Comparison of ENCODE assay signal across 28 cellular contexts in the genomic region with DNA sequence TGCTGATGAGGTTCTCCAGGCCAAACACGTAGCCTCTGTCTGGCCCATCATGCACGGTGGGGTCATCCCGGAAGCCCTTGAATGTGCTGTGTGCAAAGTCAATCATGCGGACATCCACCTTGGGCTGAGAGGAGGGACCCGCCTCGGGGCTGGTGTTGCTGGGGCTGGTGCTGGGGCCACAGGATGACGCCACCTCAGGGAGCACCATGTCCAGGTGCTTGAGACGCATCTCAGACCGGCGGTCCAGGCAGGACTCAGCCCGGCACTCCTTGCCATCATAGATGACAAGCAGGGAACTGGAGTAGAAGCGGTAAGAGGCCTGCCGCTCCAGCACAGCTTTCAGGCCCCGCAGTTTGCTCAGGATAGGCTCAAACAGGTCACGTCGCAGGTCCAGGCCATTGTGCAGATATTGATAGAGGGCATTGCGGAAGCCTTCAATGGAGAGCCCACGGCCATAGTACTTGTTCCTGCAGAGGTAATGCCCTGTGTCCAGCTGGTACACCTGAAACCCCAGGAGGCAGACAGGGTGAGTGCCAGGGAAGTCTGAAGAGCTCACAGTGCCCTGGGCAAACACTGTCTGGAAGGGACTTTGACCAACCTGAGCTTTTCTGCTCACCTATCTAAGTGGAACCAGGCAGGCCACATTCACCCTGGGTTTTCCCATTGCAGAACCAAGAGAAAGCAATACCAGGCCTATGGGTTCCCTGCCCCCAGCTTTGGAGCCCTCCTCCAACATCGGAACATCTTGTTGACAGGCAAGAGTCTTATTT. TPM values are rescaled to one million over a fixed set of nuclear protein-coding genes. Genes with fewer than 3 reads are reported as not detected.
DNase-seq lines count a peak whose midpoint lies in the region; ATAC-seq and TF ChIP-seq lines count a peak whose summit lies in the region.
"Had no signal": no experiment of that assay in that cellular context is flagged by ENCODE, and none has a peak within 500 bp of the region (broad histone marks: within the 10 kb centered on the region; RNA-seq: fewer than 3 reads in every experiment).

No MANE protein-coding gene starts in this region.

- H3K9me3 ChIP-seq in neural progenitor cell (ENCODE audit: low read depth), result no peaks in the 10 kb centered on the region

- H3K9me3 Mint-ChIP-seq in activated B cell treated with CpG ODN at 0.5 μM for 24 hours, result no peaks in the 10 kb centered on the region
- no peaks in the 10 kb centered on the region for H3K9me3 Mint-ChIP-seq in neural progenitor cell
- H3K9me3 Mint-ChIP-seq: activated CD8-positive, alpha-beta T cell treated with anti-CD3 and anti-CD28 coated beads for 36 hours; activated naive CD4-positive, alpha-beta T cell treated with anti-CD3 and anti-CD28 coated beads, Interleukin-2, amount 50 U/mL, for 72 hours; activated T-helper 2 cell treated with anti-CD3 and anti-CD28 coated beads, Interferon-gamma antibody, Interleukin-2, Interleukin-4, amounts not matched to agents 10 μg/mL and 5 μg/mL and 100 μg/mL, durations not matched to agents 14 hours and 24 hours and 36 hours; T-helper 2 cell treated with Interferon-gamma antibody and Interleukin-4, amounts not matched to agents 5 μg/mL and 100 μg/mL, for 36 hours; type B pancreatic cell had no signal

- H3F3A ChIP-seq in neural progenitor cell (ENCODE audit: low read depth), result peaks cover 26% of the 10 kb centered on the region

- no peaks in the 10 kb centered on the region for H4K20me1 ChIP-seq in neural progenitor cell (ENCODE audit: low read depth)

- H3K4me2 ChIP-seq in neural progenitor cell, result no peak overlapping the region

- peak; percentile 55 for DNase-seq in cardiac septum (ENCODE audit: low spot score)
- no peak for DNase-seq in Right ventricle myocardium superior
- no peak for DNase-seq in activated B cell treated with CpG ODN at 0.5 μM for 24 hours
- DNase-seq in neural progenitor cell (ENCODE audit: low spot score), result no peak
- no peak for DNase-seq in kidney tubule cell (ENCODE audit: low spot score)
- no peak for DNase-seq in anterior cingulate cortex (lab: John Stamatoyannopoulos, UW)
- no peak for DNase-seq in GM19238 (ENCODE audit: insufficient read length, low spot score)
- DNase-seq: activated CD8-positive, alpha-beta T cell treated with anti-CD3 and anti-CD28 coated beads for 36 hours; amygdala; DMS79 treated with DMSO at 0.1 percent for 48 hours; GF-D8; kidney glomerular epithelial cell; NCI-H1417 treated with DMSO at 0.1 percent for 48 hours; NCI-H2081 treated with DMSO at 0.1 percent for 48 hours; NCI-H2227 treated with DMSO at 0.1 percent for 48 hours; NCI-H526; PC-3; SHP77; stimulated activated CD4-positive, alpha-beta T cell treated with anti-CD3 and anti-CD28 coated beads, Interleukin-4, amount 100 ng/mL, for 4 hours had no signal

- POLR2A ChIA-PET in activated B cell treated with CpG ODN at 0.5 μM for 24 hours (lab: Charles Lee), result interaction anchor here (0.6 kb wide), 1 partner anchor 76 kb away, joined by 3 read pairs; a partner anchor contains a TSS

- H3K36me3 ChIP-seq in neural progenitor cell, result no peaks in the 10 kb centered on the region

- peaks cover 5% of the 10 kb centered on the region for H3K4me1 ChIP-seq in neural progenitor cell

- H3K9ac ChIP-seq in neural progenitor cell, result no peak overlapping the region

- H3K27me3 Mint-ChIP-seq in activated B cell treated with CpG ODN at 0.5 μM for 24 hours (no peaks in the 10 kb centered on the region), neural progenitor cell (ENCODE audit: insufficient read depth, low read depth) (peaks cover 9% of the 10 kb centered on the region)
- H3K27me3 Mint-ChIP-seq: activated CD8-positive, alpha-beta T cell treated with anti-CD3 and anti-CD28 coated beads for 36 hours; progenitor cell of endocrine pancreas; type B pancreatic cell had no signal

- intact Hi-C loops in cardiac septum (cut with DNase I), result no loop called here
- intact Hi-C loops in Right ventricle myocardium superior (cut with DNase I), result no loop called here
- intact Hi-C loops in activated B cell treated with CpG ODN at 0.5 μM for 24 hours (cut with micrococcal nuclease), result no loop called here

- peak overlapping the region; percentile 84 for H3K27ac Mint-ChIP-seq in activated B cell treated with CpG ODN at 0.5 μM for 24 hours
- H3K27ac Mint-ChIP-seq in neural progenitor cell, result no peak overlapping the region
- H3K27ac Mint-ChIP-seq: activated CD8-positive, alpha-beta T cell treated with anti-CD3 and anti-CD28 coated beads for 36 hours; activated T-helper 2 cell treated with anti-CD3 and anti-CD28 coated beads, Interferon-gamma antibody, Interleukin-2, Interleukin-4, amounts not matched to agents 10 μg/mL and 5 μg/mL and 100 μg/mL, durations not matched to agents 14 hours and 24 hours and 36 hours; progenitor cell of endocrine pancreas; T-helper 2 cell treated with Interferon-gamma antibody and Interleukin-4, amounts not matched to agents 5 μg/mL and 100 μg/mL, for 36 hours; type B pancreatic cell had no signal

- peaks cover 48% of the 10 kb centered on the region for H3K36me3 Mint-ChIP-seq in activated B cell treated with CpG ODN at 0.5 μM for 24 hours (ENCODE audit: low read depth)
- peaks cover 12% of the 10 kb centered on the region for H3K36me3 Mint-ChIP-seq in neural progenitor cell

- H3K79me2 ChIP-seq in neural progenitor cell (ENCODE audit: low read depth), result peaks cover 12% of the 10 kb centered on the region

- ATAC-seq in Right ventricle myocardium superior (ENCODE audit: poor library complexity) (no peak), activated B cell treated with CpG ODN at 0.5 μM for 24 hours (ENCODE audit: low read depth) (no peak), HG02642 (IDR thresholded peaks at IDR 0.05; ENCODE audit: poor library complexity, unreplicated experiment) (no peak)
- ATAC-seq: activated CD8-positive, alpha-beta T cell treated with anti-CD3 and anti-CD28 coated beads for 36 hours; activated naive CD4-positive, alpha-beta T cell treated with anti-CD3 and anti-CD28 coated beads, Interleukin-2, amount 50 U/mL, for 72 hours; PC-3; sciatic nerve had no signal

- no peak overlapping the region for H3K4me3 Mint-ChIP-seq in activated B cell treated with CpG ODN at 0.5 μM for 24 hours
- H3K4me3 Mint-ChIP-seq in neural progenitor cell, result peak overlapping the region; percentile 35
- H3K4me3 Mint-ChIP-seq: activated CD8-positive, alpha-beta T cell treated with anti-CD3 and anti-CD28 coated beads for 36 hours; T-helper 2 cell treated with Interferon-gamma antibody and Interleukin-4, amounts not matched to agents 5 μg/mL and 100 μg/mL, for 36 hours; type B pancreatic cell had no signal

- H3K4me1 Mint-ChIP-seq in activated B cell treated with CpG ODN at 0.5 μM for 24 hours, result peaks cover 44% of the 10 kb centered on the region
- peaks cover 13% of the 10 kb centered on the region for H3K4me1 Mint-ChIP-seq in neural progenitor cell

- TF ChIP-seq CTCF in activated B cell treated with CpG ODN at 0.5 μM for 24 hours (IDR thresholded peaks at IDR 0.05) (no peak), neural progenitor cell (IDR thresholded peaks at IDR 0.05) (no peak)

- H3K27me3 ChIP-seq in neural progenitor cell, result no peaks in the 10 kb centered on the region

- no peak overlapping the region for H3K4me3 ChIP-seq in neural progenitor cell

- H3K27ac ChIP-seq in neural progenitor cell, result no peak overlapping the region
- H3K27ac ChIP-seq: HL-60 had no signal

- H2AFZ ChIP-seq in neural progenitor cell (replicated peaks), result no peak overlapping the region

- CTCF ChIA-PET in activated B cell treated with CpG ODN at 0.5 μM for 24 hours (lab: Charles Lee), result no interaction called here

RNA-seq across cellular contexts. Expression of a gene that starts 3.6 kb away (rescaled TPM):
- total RNA-seq in cardiac septum (19.5 TPM), Right ventricle myocardium superior (15.7 TPM), activated B cell treated with CpG ODN at 0.5 μM for 24 hours (39.9 and 40.7 TPM in 2 replicates), neural progenitor cell (ENCODE audit: low replicate concordance) (10.6 and 18.8 TPM in 2 replicates)

RNA-seq across cellular contexts. Expression of a gene that starts 7.9 kb away (rescaled TPM):
- total RNA-seq in cardiac septum (0.35 TPM), Right ventricle myocardium superior (not detected), activated B cell treated with CpG ODN at 0.5 μM for 24 hours (not detected in 2 replicates), neural progenitor cell (ENCODE audit: low replicate concordance) (2.6 TPM in 1 of 2 replicates, not detected in the other)
- total RNA-seq: activated naive CD4-positive, alpha-beta T cell treated with anti-CD3 and anti-CD28 coated beads, Interleukin-2, amount 50 U/mL, for 72 hours; activated T-helper 2 cell treated with anti-CD3 and anti-CD28 coated beads, Interferon-gamma antibody, Interleukin-2, Interleukin-4, amounts not matched to agents 10 μg/mL and 5 μg/mL and 100 μg/mL, durations not matched to agents 14 hours and 24 hours and 36 hours; frontal cortex; sciatic nerve had no signal

RNA-seq across cellular contexts. Expression of a gene that starts 38.0 kb away (rescaled TPM):
- 59.4 TPM for total RNA-seq in cardiac septum
- total RNA-seq in Right ventricle myocardium superior, result 47.9 TPM
- total RNA-seq in activated B cell treated with CpG ODN at 0.5 μM for 24 hours, result 35.1 and 51.4 TPM in 2 replicates
- total RNA-seq in neural progenitor cell (ENCODE audit: low replicate concordance), result 15.0 and 34.4 TPM in 2 replicates

RNA-seq across cellular contexts. Expression of a gene that starts 38.1 kb away (rescaled TPM):
- total RNA-seq in cardiac septum, result 6.4 TPM
- 3.7 TPM for total RNA-seq in Right ventricle myocardium superior
- 4.7 and 8.0 TPM in 2 replicates for total RNA-seq in activated B cell treated with CpG ODN at 0.5 μM for 24 hours
- 2.7 and 8.8 TPM in 2 replicates for total RNA-seq in neural progenitor cell (ENCODE audit: low replicate concordance)

RNA-seq across cellular contexts. Expression of a gene that starts 53.2 kb away (rescaled TPM):
- total RNA-seq in cardiac septum, result 81.4 TPM
- total RNA-seq in Right ventricle myocardium superior, result 103 TPM
- 109 and 113 TPM in 2 replicates for total RNA-seq in activated B cell treated with CpG ODN at 0.5 μM for 24 hours
- total RNA-seq in neural progenitor cell (ENCODE audit: low replicate concordance), result 132 and 160 TPM in 2 replicates
